14 cellular contexts compared by ENCODE assay signal in genomic region chr2:37244017-37244416, GRCh38. TPM values are rescaled to one million over a fixed set of nuclear protein-coding genes. Genes with fewer than 3 reads are reported as not detected.
DNase-seq lines count a peak whose midpoint lies in the region; ATAC-seq lines count a peak whose summit lies in the region.
"Had no signal": no experiment of that assay in that cellular context is flagged by ENCODE, and none has a peak within 500 bp of the region (broad histone marks: within the 10 kb centered on the region; RNA-seq: fewer than 3 reads in every experiment).

No MANE protein-coding gene starts in this region.

- H3K4me3 Mint-ChIP-seq in T-helper 17 cell, result no peak overlapping the region

- H3K9me3 ChIP-seq in T-helper 17 cell (ENCODE audit: control insufficient read depth, low read length, poor library complexity, severe bottlenecking), result no peaks in the 10 kb centered on the region
- H3K9me3 ChIP-seq: ovary had no signal

- ATAC-seq in GM18498 (IDR thresholded peaks at IDR 0.05; ENCODE audit: unreplicated experiment) (peak; percentile 97), GM19035 (IDR thresholded peaks at IDR 0.05; ENCODE audit: unreplicated experiment) (peak; percentile 83), HG02763 (IDR thresholded peaks at IDR 0.05; ENCODE audit: unreplicated experiment) (peak; percentile 58), T-helper 17 cell (peak; percentile 55)
- ATAC-seq: left lobe of liver had no signal

- peaks cover 14% of the 10 kb centered on the region for H3K4me1 Mint-ChIP-seq in T-helper 17 cell

- peak overlapping the region; percentile 85 for H3K27ac Mint-ChIP-seq in T-helper 17 cell

- DNase-seq in T-helper 17 cell, result no peak
- no peak for DNase-seq in NCI-H345 (lab: John Stamatoyannopoulos, UW)
- no peak for DNase-seq in SHP77 treated with DMSO at 0.1 percent for 48 hours (lab: John Stamatoyannopoulos, UW)
- no peak for DNase-seq in SIG-M5 (lab: John Stamatoyannopoulos, UW)
- DNase-seq in NCI-H2107 (lab: John Stamatoyannopoulos, UW), result no peak
- DNase-seq: DND-41; ovary; stimulated activated CD4-positive, alpha-beta T cell treated with anti-CD3 and anti-CD28 coated beads, Interleukin-4, amount 100 ng/mL, for 4 hours had no signal

- no peaks in the 10 kb centered on the region for H3K27me3 Mint-ChIP-seq in T-helper 17 cell

- peaks cover 13% of the 10 kb centered on the region for H3K36me3 Mint-ChIP-seq in T-helper 17 cell (ENCODE audit: low read depth)

RNA-seq across cellular contexts. Expression of gene NDUFAF7, which starts 12.6 kb away (rescaled TPM):
- 10 to 100 TPM; 22.3 to 23.2 TPM for total RNA-seq in T-helper 17 cell

RNA-seq across cellular contexts. Expression of gene CEBPZ, which starts 12.6 kb away (rescaled TPM):
- total RNA-seq in T-helper 17 cell, result 10 to 100 TPM; 39.8 to 72.2 TPM

RNA-seq across cellular contexts. Expression of gene CEBPZOS, which starts 47.7 kb away (rescaled TPM):
- total RNA-seq in T-helper 17 cell, result 10 to 100 TPM; 23.2 to 24.1 TPM

RNA-seq across cellular contexts. Expression of gene SULT6B1, which starts 55.5 kb away (rescaled TPM):
- not detected for total RNA-seq in T-helper 17 cell
- total RNA-seq: cardiac muscle cell, fibroblast of villous mesenchyme, left lobe of liver, ovary had no signal
